In the genomic region with DNA sequence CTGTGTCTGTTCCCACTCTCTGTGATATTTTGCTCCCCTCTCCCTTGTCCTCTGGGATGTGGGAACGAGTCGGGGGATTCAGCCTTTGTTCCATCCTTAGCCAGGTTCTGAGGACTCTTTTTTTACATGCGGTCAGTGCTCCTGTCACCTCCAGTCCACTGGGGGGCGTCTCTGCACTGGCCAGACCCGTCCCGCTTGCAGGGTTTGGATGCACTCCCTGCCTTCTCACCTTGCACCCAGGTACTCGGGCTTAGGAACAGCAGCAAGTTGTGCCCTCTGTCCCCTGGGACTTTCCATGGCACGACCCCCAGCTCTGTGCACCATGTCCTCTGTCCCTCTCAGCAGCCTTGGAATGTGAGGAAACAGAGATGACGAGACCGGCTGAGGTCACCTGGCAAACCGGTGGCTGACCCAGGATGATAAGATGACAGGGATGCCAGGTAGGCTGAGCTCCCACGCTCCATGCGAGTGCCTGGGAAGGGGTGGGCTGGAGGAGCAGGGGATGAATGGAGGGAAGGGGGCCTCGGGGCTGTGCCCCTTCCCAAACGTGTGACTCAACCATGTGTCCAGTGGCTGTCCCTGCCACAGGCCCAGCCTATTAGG, we compare ENCODE assay signal across 8 cellular contexts. TPM values are rescaled to one million over a fixed set of nuclear protein-coding genes. Genes with fewer than 3 reads are reported as not detected.
A peak's percentile ranks its signal among the peaks of the same experiment; 100 is the strongest.
DNase-seq lines count a peak whose midpoint lies in the region; ATAC-seq, FAIRE-seq and TF ChIP-seq lines count a peak whose summit lies in the region.

No MANE protein-coding gene starts in this region.

- no peaks in the 10 kb centered on the region for H3K79me2 ChIP-seq in H1 (ENCODE audit: control insufficient read depth in 1 of 2, insufficient read depth in 2 of 2, low read length in 2 of 2)

- peak overlapping the region; percentile 92 for H3K18ac ChIP-seq in H1 (ENCODE audit: extremely low read depth, low read length)

- intact Hi-C loops in upper lobe of right lung (cut with DNase I), result loop anchor here (5.0 kb wide), 1 partner anchor 131 kb away; no protein-coding TSS in a partner anchor

- no peaks in the 10 kb centered on the region for H3K36me3 ChIP-seq in H1 (ENCODE audit: control insufficient read depth in 2 of 4, insufficient read depth in 4 of 4, low read length in 3 of 4)
- H3K36me3 ChIP-seq in upper lobe of right lung, result no peaks in the 10 kb centered on the region

- no peak overlapping the region for H3K23ac ChIP-seq in H1 (ENCODE audit: insufficient read length)

- H3K27ac ChIP-seq in H1 (ENCODE audit: low read depth, low read length), result no peak overlapping the region
- H3K27ac ChIP-seq in upper lobe of right lung, result no peak overlapping the region

- H3K9ac ChIP-seq in H1 (replicated peaks in 1 of 4; ENCODE audit: extremely low read depth in 1 of 4, low read depth in 3 of 4, low read length in 3 of 4), result no peak overlapping the region; a peak in 1 of 7 replicates

- H2AK5ac ChIP-seq in H1 (ENCODE audit: low read depth, low read length), result no peak overlapping the region

- peak overlapping the region; percentile 25; the same call in 1 of the 2 replicates for H2BK15ac ChIP-seq in H1 (ENCODE audit: low read length)

- H3K79me1 ChIP-seq in H1 (ENCODE audit: low read depth, low read length), result no peaks in the 10 kb centered on the region

- H3K4me1 ChIP-seq in H1 (replicated peaks in 1 of 4; ENCODE audit: control insufficient read depth in 3 of 4, insufficient read depth in 4 of 4, low read length in 3 of 4), result peaks cover 0 to 4% (median 2%) of the 10 kb centered on the region in 4 experiments; a peak in 4 of 7 replicates
- H3K4me1 ChIP-seq in upper lobe of right lung, result peaks cover 13% of the 10 kb centered on the region

- no peak overlapping the region for H3K14ac ChIP-seq in H1 (ENCODE audit: insufficient read length)

- TF ChIP-seq POLR2A in H1 (IDR thresholded peaks at IDR 0.05; ENCODE audit: control extremely low read depth in 1 of 2, low read depth in 2 of 2, low read length in 2 of 2), result no peak

- no peak overlapping the region for H2BK20ac ChIP-seq in H1 (ENCODE audit: low read length)

- peak; percentile 77 for FAIRE-seq in H1 (lab: Jason Lieb, UNC)

- POLR2A ChIA-PET in H1 (lab: Charles Lee; ENCODE audit: partially characterized antibody), result interaction anchor here (1.1 to 1.6 kb wide), 2 partner anchors 18 to 130 kb away, joined by 3 to 5 read pairs; no protein-coding TSS in a partner anchor

- DNase-seq in NCI-H1092 (lab: John Stamatoyannopoulos, UW) (peak; percentile 13), H1 (ENCODE audit: low read depth in 1 of 2, low spot score in 2 of 2) (peak; percentile 57 to 89), mucosa of gallbladder (ENCODE audit: low spot score) (peak; percentile 76), upper lobe of right lung (peak; percentile 76)
- DNase-seq in activated CD4-positive, alpha-beta T cell treated with anti-CD3 and anti-CD28 coated beads for 48 hours, result peak; percentile 74

- peaks cover 0 to 3% (median 0%) of the 10 kb centered on the region in 4 experiments; a peak in 1 of 7 replicates for H3K27me3 ChIP-seq in H1 (replicated peaks in 1 of 4; ENCODE audit: control insufficient read depth in 3 of 4, extremely low read depth in 1 of 4, insufficient read depth in 3 of 4, low read length in 3 of 4)
- peaks cover 4% of the 10 kb centered on the region for H3K27me3 ChIP-seq in upper lobe of right lung

- H3K9me3 ChIP-seq in H1 (ENCODE audit: insufficient read depth in 2 of 2, low read depth in 1 of 2, low read length in 1 of 2) (no peaks in the 10 kb centered on the region), upper lobe of right lung (no peaks in the 10 kb centered on the region)

- no peak overlapping the region for H3K4ac ChIP-seq in H1 (replicated peaks; ENCODE audit: insufficient read length, low read depth, low read length)

- peak overlapping the region; percentile 49 for H4K91ac ChIP-seq in H1 (replicated peaks; ENCODE audit: insufficient read length, low read length)

- H2BK12ac ChIP-seq in H1 (ENCODE audit: low read depth, low read length), result peak overlapping the region; percentile 92; the same call in 1 of the 2 replicates

- H3K4me3 ChIP-seq in H1 (ENCODE audit: extremely low read depth in 1 of 4, insufficient read depth in 2 of 4, low read depth in 3 of 4, low read length in 4 of 4) (peak overlapping the region in 1 of 4 experiments; percentile 42; a peak in 1 of 8 replicates), upper lobe of right lung (no peak overlapping the region)

- peak overlapping the region; percentile 99 for H2AFZ ChIP-seq in H1 (ENCODE audit: low read length)

- no peak overlapping the region for H3K56ac ChIP-seq in H1 (replicated peaks; ENCODE audit: insufficient read length, low read depth, low read length)

- CTCF ChIA-PET in H1 (lab: Charles Lee; ENCODE audit: partially characterized antibody), result interaction anchor here (0.6 to 12.7 kb wide), 39 partner anchors 9 to 186 kb away, joined by 3 to 308 read pairs (median 4); a partner anchor contains a TSS

- no peaks in the 10 kb centered on the region for H3K23me2 ChIP-seq in H1 (ENCODE audit: low read depth, low read length)

- H3K4me2 ChIP-seq in H1 (ENCODE audit: insufficient read depth in 1 of 2, low read depth in 2 of 2, low read length in 2 of 2), result peak overlapping the region; percentile 1 to 68; a peak in 3 of 4 replicates

- H4K5ac ChIP-seq in H1 (ENCODE audit: insufficient read length, low read depth, low read length), result peak overlapping the region; percentile 23

- peak overlapping the region; percentile 81 for H4K8ac ChIP-seq in H1 (ENCODE audit: extremely low read depth, insufficient read depth, low read length)

- no peaks in the 10 kb centered on the region for H4K20me1 ChIP-seq in H1 (replicated peaks in 1 of 2; ENCODE audit: control insufficient read depth in 1 of 2, insufficient read depth in 2 of 2, low read length in 2 of 2)

- ATAC-seq in upper lobe of right lung (peak; percentile 82), GM19397 (IDR thresholded peaks at IDR 0.05; ENCODE audit: unreplicated experiment) (no peak), GM18517 (IDR thresholded peaks at IDR 0.05; ENCODE audit: unreplicated experiment) (no peak)

- peak; percentile 97 to 98 for TF ChIP-seq RAD21 in H1 (IDR thresholded peaks at IDR 0.05 in 1 of 2, conservative IDR thresholded peaks at IDR 0.05 in 1 of 2; ENCODE audit: low read depth in 2 of 2, low read length in 2 of 2)

- 31% methylated on average over 14 of the region's 15 CpGs; no CpG with 5 or more reads in 1 of the 2 experiments for WGBS in H1 (ENCODE audit: extremely low coverage in 1 of 2, insufficient coverage in 1 of 2, insufficient read length in 1 of 2, insufficient replicate concordance in 2 of 2, low coverage in 1 of 2, low lambda C conversion rate in 2 of 2, missing lambda C conversion rate in 1 of 2), 2 experiments

- no peak overlapping the region; the same call in 1 of the 2 replicates for H2BK5ac ChIP-seq in H1 (ENCODE audit: low read depth, low read length)

- H2BK120ac ChIP-seq in H1 (replicated peaks; ENCODE audit: low read depth, low read length), result peak overlapping the region; percentile 38

- no peak for TF ChIP-seq EP300 in H1 (IDR thresholded peaks at IDR 0.05; ENCODE audit: borderline replicate concordance in 1 of 2, low read depth in 2 of 2, low read length in 2 of 2)

- TF ChIP-seq CTCF in GM12874 (IDR thresholded peaks at IDR 0.05; ENCODE audit: insufficient read depth, low read depth, low read length) (peak; percentile 77), H1 (IDR thresholded peaks at IDR 0.05; ENCODE audit: control extremely low read depth in 1 of 3, insufficient read depth in 1 of 3, low read depth in 1 of 3, low read length in 3 of 3) (peak; percentile 91 to 97 (median 96)), upper lobe of right lung (IDR thresholded peaks at IDR 0.05) (peak; percentile 68)

TF ChIP-seq in H1, 55 proteins besides CTCF, POLR2A, EP300 and RAD21 (continues in another document):
- TF ChIP-seq KDM5A (IDR thresholded peaks at IDR 0.05; ENCODE audit: low read length) (no peak), HDAC6 (IDR thresholded peaks at IDR 0.05; ENCODE audit: low read depth, low read length) (no peak), BRCA1 (IDR thresholded peaks at IDR 0.05; ENCODE audit: low read depth, low read length) (no peak), TAF1 (IDR thresholded peaks at IDR 0.05; ENCODE audit: low read depth, low read length) (no peak), PHF8 (conservative IDR thresholded peaks at IDR 0.05; ENCODE audit: low read depth, low read length) (no peak), YY1 (IDR thresholded peaks at IDR 0.05; ENCODE audit: low read depth, low read length) (no peak), ASH2L (IDR thresholded peaks at IDR 0.05; ENCODE audit: low read length) (peak; percentile 27), TEAD4 (IDR thresholded peaks at IDR 0.05; ENCODE audit: low read depth, low read length) (peak; percentile 11; the same call in 1 of the 2 replicates), RFX5 (IDR thresholded peaks at IDR 0.05; ENCODE audit: borderline replicate concordance, low read depth, low read length) (no peak), BCL11A (IDR thresholded peaks at IDR 0.05; ENCODE audit: low read depth in 2 of 2, low read length in 2 of 2) (no peak), GTF2F1 (IDR thresholded peaks at IDR 0.05; ENCODE audit: borderline replicate concordance, low read depth, low read length) (no peak), TAF7 (optimal IDR thresholded peaks at IDR 0.05; ENCODE audit: borderline replicate concordance, low read depth, low read length) (no peak)
- TF ChIP-seq, protein P1, sequence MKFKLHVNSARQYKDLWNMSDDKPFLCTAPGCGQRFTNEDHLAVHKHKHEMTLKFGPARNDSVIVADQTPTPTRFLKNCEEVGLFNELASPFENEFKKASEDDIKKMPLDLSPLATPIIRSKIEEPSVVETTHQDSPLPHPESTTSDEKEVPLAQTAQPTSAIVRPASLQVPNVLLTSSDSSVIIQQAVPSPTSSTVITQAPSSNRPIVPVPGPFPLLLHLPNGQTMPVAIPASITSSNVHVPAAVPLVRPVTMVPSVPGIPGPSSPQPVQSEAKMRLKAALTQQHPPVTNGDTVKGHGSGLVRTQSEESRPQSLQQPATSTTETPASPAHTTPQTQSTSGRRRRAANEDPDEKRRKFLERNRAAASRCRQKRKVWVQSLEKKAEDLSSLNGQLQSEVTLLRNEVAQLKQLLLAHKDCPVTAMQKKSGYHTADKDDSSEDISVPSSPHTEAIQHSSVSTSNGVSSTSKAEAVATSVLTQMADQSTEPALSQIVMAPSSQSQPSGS (IDR thresholded peaks at IDR 0.05; ENCODE audit: low read length), result no peak

RNA-seq across cellular contexts. Expression of a gene that starts 27.3 kb away (rescaled TPM):
- 14.3 and 15.3 TPM in 2 replicates for total RNA-seq in H1 (2021; fragmentation: NEBNext Ultra II Directional; extraction: Animal tissue kit (Norgen Biotek cat#: 25700))
- polyA plus RNA-seq in H1 (2011; rRNA removed), result 4.7 and 6.0 TPM in 2 replicates
- polyA plus RNA-seq in H1 (2011; cell fraction: cytosol; rRNA removed), result 6.1 TPM
- 8.1 TPM for polyA plus RNA-seq in H1 (2011; cell fraction: nucleus; rRNA removed)
- 6.0 to 11.3 TPM (median 8.8 TPM) in 4 replicates for polyA plus RNA-seq in H1 (2012, experiment 1 of 2)
- 4.3 TPM for polyA plus RNA-seq in H1 (2012, experiment 2 of 2)
- 9.0 TPM for polyA plus RNA-seq in H1 (2013, experiment 1 of 2)
- polyA plus RNA-seq in H1 (2013, experiment 2 of 2), result 9.6 TPM
- polyA minus RNA-seq in H1 (2011; rRNA and poly(A)+ RNA removed), result 9.0 and 9.7 TPM in 2 replicates
- 6.8 TPM for polyA minus RNA-seq in H1 (2011; cell fraction: cytosol; rRNA and poly(A)+ RNA removed)
- polyA minus RNA-seq in H1 (2011; cell fraction: nucleus; rRNA and poly(A)+ RNA removed), result 7.9 TPM
- total RNA-seq in mucosa of gallbladder, result 62.5 TPM
- total RNA-seq in upper lobe of right lung, result 84.2 TPM

Comparison
In these comparisons a context has a peak if more than half of its experiments do, and no peak if none do; other contexts are left out.
1. DNase-seq: peak in every context shown above with its lines; median percentile 76 in mucosa of gallbladder; 76 in upper lobe of right lung; 74 in activated CD4-positive, alpha-beta T cell treated with anti-CD3 and anti-CD28 coated beads for 48 hours; 73 in H1; 13 in NCI-H1092.